Comparison of ENCODE assay signal across 27 cellular contexts in genomic region chr6:20629509-20629908, GRCh38.
"Had no signal": no experiment of that assay in that cellular context is flagged by ENCODE, and none has a peak within 500 bp of the region (broad histone marks: within the 10 kb centered on the region; RNA-seq: fewer than 3 reads in every experiment).

No MANE protein-coding gene starts in this region.

- H3K27ac ChIP-seq: dorsolateral prefrontal cortex, epithelial cell of prostate, gastrocnemius medialis, heart right ventricle, ovary, psoas muscle, sigmoid colon, testis, tibial artery had no signal

- H3K9me3 Mint-ChIP-seq: naive thymus-derived CD8-positive, alpha-beta T cell; nephron progenitor cell; stimulated activated effector memory CD8-positive, alpha-beta T cell treated with anti-CD3 and anti-CD28 coated beads, Interleukin-12 subunit alpha, Interleukin-12 subunit beta, amount 100 ng/mL, for 72 hours had no signal

- H3K4me3 ChIP-seq: dorsolateral prefrontal cortex, gastrocnemius medialis, heart right ventricle, ovary, psoas muscle, sigmoid colon, testis, tibial artery had no signal

- H3K9me3 ChIP-seq: gastrocnemius medialis, heart right ventricle, ovary, psoas muscle, sigmoid colon, testis, tibial artery had no signal

- H3K4me3 Mint-ChIP-seq: naive thymus-derived CD8-positive, alpha-beta T cell; nephron progenitor cell; stimulated activated effector memory CD8-positive, alpha-beta T cell treated with anti-CD3 and anti-CD28 coated beads, Interleukin-12 subunit alpha, Interleukin-12 subunit beta, amount 100 ng/mL, for 72 hours; type B pancreatic cell had no signal

- H3K4me1 ChIP-seq: psoas muscle, testis had no signal

- H3K36me3 ChIP-seq: gastrocnemius medialis, heart right ventricle, ovary, sigmoid colon, tibial artery had no signal

- H3K27ac Mint-ChIP-seq: nephron progenitor cell; stimulated activated effector memory CD8-positive, alpha-beta T cell treated with anti-CD3 and anti-CD28 coated beads, Interleukin-12 subunit alpha, Interleukin-12 subunit beta, amount 100 ng/mL, for 72 hours; type B pancreatic cell had no signal

- H3K27me3 Mint-ChIP-seq: naive thymus-derived CD8-positive, alpha-beta T cell; type B pancreatic cell had no signal

- DNase-seq: dorsolateral prefrontal cortex; effector CD4-positive, alpha-beta T cell; foreskin fibroblast; gastrocnemius medialis; glutamatergic neuron; heart right ventricle; hippocampal formation; kidney; naive thymus-derived CD8-positive, alpha-beta T cell; nephron progenitor cell; occipital lobe; ovary; posterior cingulate gyrus; psoas muscle; right cardiac atrium; sigmoid colon; stimulated activated CD4-positive, alpha-beta T cell treated with anti-CD3 and anti-CD28 coated beads, Interleukin-2, amount 100 ng/mL, for 24 hours; stimulated activated CD4-positive, alpha-beta T cell treated with anti-CD3 and anti-CD28 coated beads, Interleukin-4, amount 100 ng/mL, for 24 hours; stimulated activated naive CD8-positive, alpha-beta T cell treated with anti-CD3 and anti-CD28 coated beads, Interleukin-15, Interleukin-2, amounts not matched to agents 100 U/mL and 50 U/mL, for 24 hours; substantia nigra; testis; tibial artery had no signal

- ATAC-seq: esophagus mucosa; gastrocnemius medialis; heart right ventricle; left lobe of liver; naive thymus-derived CD8-positive, alpha-beta T cell; psoas muscle; right cardiac atrium; stimulated activated effector memory CD8-positive, alpha-beta T cell treated with anti-CD3 and anti-CD28 coated beads, Interleukin-12 subunit alpha, Interleukin-12 subunit beta, amount 100 ng/mL, for 72 hours; stimulated activated naive CD8-positive, alpha-beta T cell treated with anti-CD3 and anti-CD28 coated beads, Interleukin-15, Interleukin-2, amounts not matched to agents 100 U/mL and 50 U/mL, for 24 hours had no signal

- H3K27me3 ChIP-seq: dorsolateral prefrontal cortex, gastrocnemius medialis, heart right ventricle, ovary, sigmoid colon, testis, tibial artery had no signal
